1 cellular context compared by ENCODE assay signal in the genomic region with DNA sequence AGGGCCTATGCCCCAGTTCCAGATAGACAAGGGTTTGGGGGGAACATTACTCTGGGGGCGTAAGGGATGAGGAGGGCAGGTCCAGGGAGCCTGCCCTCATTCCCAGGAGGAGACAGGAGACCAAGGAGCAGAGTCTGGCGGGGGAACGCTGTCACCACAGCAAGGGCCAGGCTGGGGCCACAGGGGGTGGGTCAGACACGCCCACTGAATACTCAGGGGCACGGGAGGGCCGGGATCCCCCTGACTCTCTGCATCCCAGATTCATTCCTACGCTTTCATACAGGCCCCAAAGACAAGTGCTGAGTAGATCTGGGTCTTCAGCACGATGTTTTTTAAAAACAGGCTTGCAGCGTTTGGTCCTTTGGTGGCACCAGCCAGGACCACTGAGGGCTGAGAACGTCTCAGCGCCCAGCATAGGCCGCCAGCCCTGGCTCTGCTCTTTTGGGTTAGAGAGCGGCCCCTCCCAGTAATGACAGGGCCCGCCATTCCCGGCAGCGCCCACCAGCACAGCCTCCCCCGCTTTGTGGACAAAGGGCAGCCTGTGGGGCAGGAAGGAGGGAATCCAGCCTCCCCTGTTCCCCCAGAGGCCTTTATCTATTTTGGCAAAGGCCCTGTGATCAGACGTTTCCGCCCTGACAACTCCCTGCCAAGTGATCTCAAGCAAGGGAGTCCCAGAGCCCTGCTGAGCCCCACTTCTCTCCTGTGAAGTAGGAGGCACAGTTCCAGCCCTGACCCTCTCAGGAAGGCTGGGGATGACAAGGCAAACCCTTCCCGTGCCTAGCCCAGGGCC.
TF ChIP-seq lines count a peak whose summit lies in the region.

No MANE protein-coding gene starts in this region.

TF ChIP-seq in IMR-90, 13 proteins besides CTCF, POLR2A, EP300 and RAD21 (continued from another document):
- TF ChIP-seq ELK1 (IDR thresholded peaks at IDR 0.05; ENCODE audit: borderline replicate concordance, low read depth, low read length): no peak
- no peak for TF ChIP-seq RFX5 (IDR thresholded peaks at IDR 0.05; ENCODE audit: low read depth, low read length)
- TF ChIP-seq MXI1 (IDR thresholded peaks at IDR 0.05; ENCODE audit: borderline replicate concordance, low read depth, low read length): no peak
- no peak for TF ChIP-seq CHD1 (IDR thresholded peaks at IDR 0.05; ENCODE audit: low read depth, low read length)
- TF ChIP-seq BHLHE40 (IDR thresholded peaks at IDR 0.05; ENCODE audit: low read depth, low read length): 0 out of 2 replicates have a peak, but pooled peaks have one; percentile 19
- no peak for TF ChIP-seq CEBPB (IDR thresholded peaks at IDR 0.05; ENCODE audit: low read depth, low read length)
- TF ChIP-seq MAFK (IDR thresholded peaks at IDR 0.05; ENCODE audit: low read depth, low read length): no peak
- peak; percentile 61; the same call in 1 of the 2 replicates for TF ChIP-seq MAZ (IDR thresholded peaks at IDR 0.05; ENCODE audit: borderline replicate concordance, low read depth, low read length)
TF ChIP-seq in IMR-90: peak in this region for 2.
